In the genomic region with DNA sequence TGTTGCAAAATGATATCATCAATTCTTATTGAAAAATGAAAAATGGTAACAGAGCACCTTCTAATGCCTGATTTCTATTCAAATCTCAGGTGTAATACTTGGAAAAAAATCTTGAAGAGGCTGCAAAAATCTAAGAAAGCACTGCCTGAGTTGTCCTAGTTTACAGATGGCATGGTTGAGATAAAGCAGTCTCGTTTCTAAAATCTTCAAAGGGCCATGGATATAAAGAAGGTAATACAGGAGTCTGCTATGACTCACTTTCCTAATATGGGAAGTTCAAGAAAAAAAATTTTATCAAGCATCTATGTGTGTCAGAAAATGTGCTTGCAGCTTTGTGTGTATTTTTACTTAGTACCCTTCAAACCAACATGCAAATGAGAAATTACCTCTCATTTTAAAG, we compare ENCODE assay signal across 9 cellular contexts.
"Had no signal": no experiment of that assay in that cellular context is flagged by ENCODE, and none has a peak within 500 bp of the region (broad histone marks: within the 10 kb centered on the region; RNA-seq: fewer than 3 reads in every experiment).

No MANE protein-coding gene starts in this region.

- H3K36me3 ChIP-seq: HAP-1 had no signal

- H3K9me3 ChIP-seq: HAP-1 had no signal

- ATAC-seq: HCT116, HepG2 had no signal

- DNase-seq: GM23248, GOT3, H7, HFFc6, KBM-7 had no signal

- H3K27ac ChIP-seq: GM23248, HL-60 had no signal

- H3K4me3 ChIP-seq: GM23248, HAP-1 had no signal

- H3K4me1 ChIP-seq: HAP-1 had no signal

- H2AFZ ChIP-seq: GM23248 had no signal
